ENCODE assay signal across 9 cellular contexts in genomic region chr9:121972501-121972981, GRCh38.
DNase-seq lines count a peak whose midpoint lies in the region; ATAC-seq and TF ChIP-seq lines count a peak whose summit lies in the region.
"Had no signal": no experiment of that assay in that cellular context is flagged by ENCODE, and none has a peak within 500 bp of the region (broad histone marks: within the 10 kb centered on the region; RNA-seq: fewer than 3 reads in every experiment).

No MANE protein-coding gene starts in this region.

- intact Hi-C loops in activated B cell treated with CpG ODN at 0.5 μM for 24 hours (cut with micrococcal nuclease), result no loop called here

- POLR2A ChIA-PET in activated B cell treated with CpG ODN at 0.5 μM for 24 hours (lab: Charles Lee), result no interaction called here

- H3K4me3 Mint-ChIP-seq in activated B cell treated with CpG ODN at 0.5 μM for 24 hours, result no peak overlapping the region
- H3K4me3 Mint-ChIP-seq: activated naive CD8-positive, alpha-beta T cell treated with anti-CD3 and anti-CD28 coated beads, Interleukin-2, amount 10 ng/mL, durations not matched to agents 7 days and 5 days had no signal

- DNase-seq in activated B cell treated with CpG ODN at 0.5 μM for 24 hours, result no peak
- peak; percentile 35 for DNase-seq in pulmonary artery endothelial cell (ENCODE audit: low read depth, low spot score)
- no peak for DNase-seq in epidermal melanocyte (ENCODE audit: insufficient read length, low spot score)
- no peak for DNase-seq in NCI-H774 (lab: John Stamatoyannopoulos, UW)
- no peak for DNase-seq in NCI-H146 (lab: John Stamatoyannopoulos, UW)
- DNase-seq: activated naive CD8-positive, alpha-beta T cell treated with anti-CD3 and anti-CD28 coated beads, Interleukin-2, amount 10 ng/mL, durations not matched to agents 7 days and 5 days had no signal

- no peaks in the 10 kb centered on the region for H3K36me3 Mint-ChIP-seq in activated B cell treated with CpG ODN at 0.5 μM for 24 hours (ENCODE audit: low read depth)
- H3K36me3 Mint-ChIP-seq: activated naive CD8-positive, alpha-beta T cell treated with anti-CD3 and anti-CD28 coated beads, Interleukin-2, amount 10 ng/mL, durations not matched to agents 7 days and 5 days had no signal

- peaks cover 22% of the 10 kb centered on the region for H3K4me1 Mint-ChIP-seq in activated B cell treated with CpG ODN at 0.5 μM for 24 hours

- H3K27me3 Mint-ChIP-seq in activated B cell treated with CpG ODN at 0.5 μM for 24 hours, result no peaks in the 10 kb centered on the region

- ATAC-seq in GM18858 (IDR thresholded peaks at IDR 0.05; ENCODE audit: unreplicated experiment) (peak; percentile 71), HG03108 (IDR thresholded peaks at IDR 0.05; ENCODE audit: unreplicated experiment) (peak; percentile 75), activated B cell treated with CpG ODN at 0.5 μM for 24 hours (ENCODE audit: low read depth) (peak; percentile 69), GM21576 (IDR thresholded peaks at IDR 0.05; ENCODE audit: unreplicated experiment) (no peak)

- CTCF ChIA-PET in activated B cell treated with CpG ODN at 0.5 μM for 24 hours (lab: Charles Lee), result no interaction called here

- no peak for TF ChIP-seq CTCF in activated B cell treated with CpG ODN at 0.5 μM for 24 hours (IDR thresholded peaks at IDR 0.05)

- peaks cover 4% of the 10 kb centered on the region for H3K9me3 Mint-ChIP-seq in activated B cell treated with CpG ODN at 0.5 μM for 24 hours

- no peak overlapping the region for H3K27ac Mint-ChIP-seq in activated B cell treated with CpG ODN at 0.5 μM for 24 hours
- H3K27ac Mint-ChIP-seq: activated naive CD8-positive, alpha-beta T cell treated with anti-CD3 and anti-CD28 coated beads, Interleukin-2, amount 10 ng/mL, durations not matched to agents 7 days and 5 days had no signal
